ENCODE assay signal across 28 cellular contexts in the genomic region with DNA sequence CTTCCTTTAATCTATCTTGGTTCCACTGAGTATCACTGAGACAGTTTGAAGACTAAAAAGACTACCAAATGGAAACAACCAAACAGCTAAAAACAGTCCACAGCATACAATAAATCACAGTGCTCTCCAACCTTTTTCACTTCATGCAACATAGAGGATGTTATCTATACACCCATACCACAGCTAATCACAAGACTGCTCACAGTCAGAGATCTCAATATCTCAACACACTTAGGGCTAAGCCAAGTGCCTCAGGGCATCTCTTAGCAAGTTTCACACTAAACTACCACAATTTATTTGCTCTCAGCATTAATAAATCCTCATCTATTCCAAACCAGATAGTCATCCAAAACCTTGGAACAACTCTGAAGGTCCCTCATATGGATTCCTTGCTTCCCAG.
"Had no signal": no experiment of that assay in that cellular context is flagged by ENCODE, and none has a peak within 500 bp of the region (broad histone marks: within the 10 kb centered on the region; RNA-seq: fewer than 3 reads in every experiment).

No MANE protein-coding gene starts in this region.

- DNase-seq: activated CD4-positive, alpha-beta memory T cell treated with anti-CD3 and anti-CD28 coated beads, Interleukin-2, amount 10 ng/mL, durations not matched to agents 7 days and 5 days; activated CD4-positive, alpha-beta T cell treated with anti-CD3 and anti-CD28 coated beads for 1 hour; activated CD4-positive, alpha-beta T cell treated with anti-CD3 and anti-CD28 coated beads, Interleukin-2, amount 10 ng/mL, durations not matched to agents 7 days and 5 days; activated naive CD8-positive, alpha-beta T cell treated with anti-CD3 and anti-CD28 coated beads, Interleukin-2, amount 50 U/mL, for 24 hours; activated T-cell treated with anti-CD3 and anti-CD28 coated beads, Interleukin-2, amount 50 U/mL, for 48 hours; amygdala; caudate nucleus; cortex of kidney; effector memory CD8-positive, alpha-beta T cell; gastrocnemius medialis; glutamatergic neuron; left cardiac atrium; left ventricle myocardium superior; naive B cell; nucleus accumbens; pancreas; retina; stimulated activated CD4-positive, alpha-beta T cell treated with anti-CD3 and anti-CD28 coated beads, Interleukin-12 subunit alpha, Interleukin-12 subunit beta, amount 100 ng/mL, for 4 hours; stimulated activated CD4-positive, alpha-beta T cell treated with anti-CD3 and anti-CD28 coated beads, Interleukin-4, amount 100 ng/mL, for 24 hours; T1000 had no signal

- H3K4me3 ChIP-seq: esophagus muscularis mucosa, gastrocnemius medialis, pancreas, prostate gland, skin epidermis, thoracic aorta had no signal

- H3K4me1 ChIP-seq: pancreas, prostate gland had no signal

- ATAC-seq: activated naive CD8-positive, alpha-beta T cell treated with anti-CD3 and anti-CD28 coated beads, Interleukin-2, amount 50 U/mL, for 24 hours; effector memory CD8-positive, alpha-beta T cell; gastrocnemius medialis; left cardiac atrium; left ventricle myocardium superior; pancreas; sciatic nerve; stimulated activated effector memory CD8-positive, alpha-beta T cell treated with anti-CD3 and anti-CD28 coated beads, Interleukin-12 subunit alpha, Interleukin-12 subunit beta, amount 100 ng/mL, for 72 hours had no signal

- FAIRE-seq: islet of Langerhans, pancreas, urothelium cell line had no signal

- H3K9me3 ChIP-seq: esophagus muscularis mucosa, gastrocnemius medialis, pancreas, prostate gland, thoracic aorta had no signal

- H3K27ac ChIP-seq: esophagus muscularis mucosa, gastrocnemius medialis, pancreas, prostate gland, skin epidermis, thoracic aorta had no signal

- H3K36me3 ChIP-seq: esophagus muscularis mucosa, gastrocnemius medialis, pancreas, prostate gland, thoracic aorta had no signal

- H3K27me3 ChIP-seq: esophagus muscularis mucosa, gastrocnemius medialis, pancreas had no signal
